In genomic region chr21:31371715-31372114, GRCh38 we compare ENCODE assay signal across 19 cellular contexts. TPM values are rescaled to one million over a fixed set of nuclear protein-coding genes. Genes with fewer than 3 reads are reported as not detected.
A peak's percentile ranks its signal among the peaks of the same experiment; 100 is the strongest.
DNase-seq lines count a peak whose midpoint lies in the region; ATAC-seq and TF ChIP-seq lines count a peak whose summit lies in the region.
"Had no signal": no experiment of that assay in that cellular context is flagged by ENCODE, and none has a peak within 500 bp of the region (broad histone marks: within the 10 kb centered on the region; RNA-seq: fewer than 3 reads in every experiment).

No MANE protein-coding gene starts in this region.

- in situ Hi-C loops in brain microvascular endothelial cell (cut with HindIII; ENCODE audit: low pct_ligation_motif_present, low sequenced_read_pairs) (no loop called here), gastrocnemius medialis (cut with MboI; ENCODE audit: low sequenced_read_pairs in 4 of 4) (no loop called here)

- H3K4me3 ChIP-seq in SJSA1: no peak overlapping the region
- no peak overlapping the region for H3K4me3 ChIP-seq in right cardiac atrium (ENCODE audit: low read length)
- H3K4me3 ChIP-seq in brain microvascular endothelial cell (ENCODE audit: low read depth, low read length): no peak overlapping the region
- H3K4me3 ChIP-seq in gastrocnemius medialis: no peak overlapping the region
- H3K4me3 ChIP-seq: SJCRH30 had no signal

- H3K4me1 ChIP-seq in SJSA1 (replicated peaks) (peaks cover 41% of the 10 kb centered on the region), right cardiac atrium (ENCODE audit: control insufficient read depth, insufficient read depth, low read length) (peaks cover 1% of the 10 kb centered on the region), gastrocnemius medialis (no peaks in the 10 kb centered on the region)
- H3K4me1 ChIP-seq: SJCRH30 had no signal

- no peak for TF ChIP-seq POLR2A in gastrocnemius medialis (IDR thresholded peaks at IDR 0.05)

- WGBS in right cardiac atrium: 56% methylated on average over 5 of the region's 5 CpGs

- DNase-seq in Right ventricle myocardium superior (no peak), cardiac septum (ENCODE audit: low spot score) (no peak), SJSA1 (ENCODE audit: low read depth in 1 of 2, low spot score in 2 of 2) (peak; percentile 54 to 65), right cardiac atrium (no peak), sciatic nerve (ENCODE audit: low spot score) (no peak), brain microvascular endothelial cell (no peak), gastrocnemius medialis (no peak)
- DNase-seq: CD8-positive, alpha-beta memory T cell; GDM1; Kasumi-1; MM.1S; NCI-H1048; NCI-H1436; NCI-H187 treated with DMSO at 0.1 percent for 48 hours; NCI-H2107; NCI-H510A; SJCRH30 had no signal

- H3K9me3 ChIP-seq in SJSA1 (replicated peaks): no peaks in the 10 kb centered on the region
- no peaks in the 10 kb centered on the region for H3K9me3 ChIP-seq in right cardiac atrium (ENCODE audit: control insufficient read depth, low read length)
- H3K9me3 ChIP-seq in gastrocnemius medialis: no peaks in the 10 kb centered on the region
- H3K9me3 ChIP-seq: SJCRH30 had no signal

- H3K27me3 ChIP-seq in SJSA1 (replicated peaks) (no peaks in the 10 kb centered on the region), right cardiac atrium (ENCODE audit: control insufficient read depth, insufficient read depth) (no peaks in the 10 kb centered on the region), brain microvascular endothelial cell (replicated peaks) (no peaks in the 10 kb centered on the region), gastrocnemius medialis (no peaks in the 10 kb centered on the region)

- peak; percentile 19 for ATAC-seq in Right ventricle myocardium superior (ENCODE audit: poor library complexity)
- ATAC-seq in right cardiac atrium: peak; percentile 5 to 20
- ATAC-seq in sciatic nerve: peak; percentile 49
- ATAC-seq in GM21515 (IDR thresholded peaks at IDR 0.05; ENCODE audit: unreplicated experiment): no peak
- ATAC-seq in gastrocnemius medialis: no peak

- H3K27ac ChIP-seq in SJSA1 (peak overlapping the region; percentile 63), right cardiac atrium (ENCODE audit: low read length) (peak overlapping the region; percentile 66), brain microvascular endothelial cell (no peak overlapping the region), gastrocnemius medialis (no peak overlapping the region)
- H3K27ac ChIP-seq: C4-2B, SJCRH30 had no signal

- TF ChIP-seq CTCF in brain microvascular endothelial cell (IDR thresholded peaks at IDR 0.05; ENCODE audit: low read depth, low read length, missing control alignments): no peak
- no peak for TF ChIP-seq CTCF in gastrocnemius medialis (IDR thresholded peaks at IDR 0.05 in 4 of 5, conservative IDR thresholded peaks at IDR 0.05 in 1 of 5)

- H3K36me3 ChIP-seq in SJSA1 (no peaks in the 10 kb centered on the region), brain microvascular endothelial cell (replicated peaks) (no peaks in the 10 kb centered on the region), gastrocnemius medialis (no peaks in the 10 kb centered on the region)
- H3K36me3 ChIP-seq: SJCRH30 had no signal

- intact Hi-C loops in Right ventricle myocardium superior (cut with DNase I) (no loop called here), cardiac septum (cut with DNase I) (no loop called here), right cardiac atrium (cut with DNase I) (no loop called here), sciatic nerve (cut with DNase I) (no loop called here), gastrocnemius medialis (cut with DNase I; ENCODE audit: low total_unique reads) (no loop called here)

RNA-seq across cellular contexts. Expression of gene TIAM1, which starts 27.7 kb away (rescaled TPM):
- 2.9 TPM for total RNA-seq in Right ventricle myocardium superior
- total RNA-seq in cardiac septum: 2.1 TPM
- 7.8 and 8.3 TPM in 2 replicates for total RNA-seq in SJSA1 (2014; rRNA removed; shearing (Covaris generic))
- total RNA-seq in right cardiac atrium: 10 to 100 TPM in 1 of 4 donors, 1 to 10 TPM in 3; 6.5 to 13.9 (median 9.0) TPM
- polyA plus RNA-seq in right cardiac atrium: 3.9 TPM
- 40.2 TPM for total RNA-seq in sciatic nerve
- 1 to 10 TPM in 2 of 4 donors, under 1 TPM in 2; 0.66 to 3.5 (median 1.0) TPM for total RNA-seq in gastrocnemius medialis

Comparison
In these comparisons a context has a peak if more than half of its experiments do, and no peak if none do; other contexts are left out.
1. ATAC-seq: peak in Right ventricle myocardium superior (single experiment), right cardiac atrium (2 of 2) and sciatic nerve (single experiment); none in GM21515 (single experiment) and gastrocnemius medialis (0 of 2).
2. DNase-seq: peak in SJSA1 (2 of 2); none in Right ventricle myocardium superior (single experiment), cardiac septum (single experiment), right cardiac atrium (0 of 3), sciatic nerve (single experiment), brain microvascular endothelial cell (single experiment) and gastrocnemius medialis (0 of 2).
3. H3K27ac ChIP-seq: peak in SJSA1 (single experiment) and right cardiac atrium (single experiment); none in brain microvascular endothelial cell (single experiment) and gastrocnemius medialis (0 of 4).